Comparison of ENCODE assay signal across 29 cellular contexts in genomic region chr11:34647532-34647931, GRCh38. TPM values are rescaled to one million over a fixed set of nuclear protein-coding genes. Genes with fewer than 3 reads are reported as not detected.
DNase-seq lines count a peak whose midpoint lies in the region; ATAC-seq, FAIRE-seq and TF ChIP-seq lines count a peak whose summit lies in the region.
"Had no signal": no experiment of that assay in that cellular context is flagged by ENCODE, and none has a peak within 500 bp of the region (broad histone marks: within the 10 kb centered on the region; RNA-seq: fewer than 3 reads in every experiment).

No MANE protein-coding gene starts in this region.

- no peak for FAIRE-seq in K562 (lab: Jason Lieb, UNC)
- FAIRE-seq: bronchial epithelial cell had no signal

- peaks cover 0 to 36% of the 10 kb centered on the region in 2 experiments; a peak in 4 of 5 replicates for H3K4me1 ChIP-seq in K562 (replicated peaks in 1 of 2; ENCODE audit: control insufficient read depth in 2 of 2, insufficient read depth in 2 of 2, low read length in 2 of 2)
- H3K4me1 ChIP-seq: tibial artery had no signal

- no peak for TF ChIP-seq RAD21 in K562 (CRISPR knock-in tag; conservative IDR thresholded peaks at IDR 0.05 in 1 of 2, IDR thresholded peaks at IDR 0.05 in 1 of 2)

- no peak overlapping the region for H3K27ac Mint-ChIP-seq in activated CD4-positive, alpha-beta T cell treated with anti-CD3 and anti-CD28 coated beads for 36 hours
- no peak overlapping the region for H3K27ac Mint-ChIP-seq in stimulated activated naive CD8-positive, alpha-beta T cell treated with anti-CD3 and anti-CD28 coated beads, Interleukin-15, amount 100 ng/mL, for 72 hours
- H3K27ac Mint-ChIP-seq: activated naive CD4-positive, alpha-beta T cell treated with anti-CD3 and anti-CD28 coated beads, Interleukin-2, amount 50 U/mL, for 72 hours; memory B cell; T-helper 2 cell treated with Interferon-gamma antibody and Interleukin-4, amounts not matched to agents 5 μg/mL and 100 μg/mL, for 36 hours had no signal

- H3K27me3 Mint-ChIP-seq in activated CD4-positive, alpha-beta T cell treated with anti-CD3 and anti-CD28 coated beads for 36 hours = peaks cover 33% of the 10 kb centered on the region
- H3K27me3 Mint-ChIP-seq in stimulated activated naive CD8-positive, alpha-beta T cell treated with anti-CD3 and anti-CD28 coated beads, Interleukin-15, amount 100 ng/mL, for 72 hours = peaks cover 63% of the 10 kb centered on the region
- H3K27me3 Mint-ChIP-seq: memory B cell had no signal

- H3K79me2 ChIP-seq in K562 (ENCODE audit: control insufficient read depth, insufficient read depth, low read length) = no peaks in the 10 kb centered on the region

- H3K9ac ChIP-seq in K562 (ENCODE audit: insufficient read depth in 1 of 2, low read depth in 2 of 2, low read length in 2 of 2) = no peak overlapping the region

- no peaks in the 10 kb centered on the region for H3K9me3 Mint-ChIP-seq in activated CD4-positive, alpha-beta T cell treated with anti-CD3 and anti-CD28 coated beads for 36 hours (ENCODE audit: low read depth)
- no peaks in the 10 kb centered on the region for H3K9me3 Mint-ChIP-seq in stimulated activated naive CD8-positive, alpha-beta T cell treated with anti-CD3 and anti-CD28 coated beads, Interleukin-15, amount 100 ng/mL, for 72 hours
- H3K9me3 Mint-ChIP-seq: activated naive CD4-positive, alpha-beta T cell treated with anti-CD3 and anti-CD28 coated beads, Interleukin-2, amount 50 U/mL, for 72 hours; memory B cell; T-helper 2 cell treated with Interferon-gamma antibody and Interleukin-4, amounts not matched to agents 5 μg/mL and 100 μg/mL, for 36 hours had no signal

- no peaks in the 10 kb centered on the region for H3K27me3 ChIP-seq in K562 (ENCODE audit: control insufficient read depth in 2 of 2, insufficient read depth in 2 of 2, low read length in 2 of 2)
- H3K27me3 ChIP-seq: spleen had no signal

- POLR2A ChIA-PET in K562 (lab: Yijun Ruan, JAX) = interaction anchor here (0.5 kb wide), 1 partner anchor 1103 kb away, joined by 3 read pairs; no protein-coding TSS in a partner anchor
- POLR2A ChIA-PET in activated CD4-positive, alpha-beta T cell treated with anti-CD3 and anti-CD28 coated beads for 36 hours (lab: Charles Lee) = no interaction called here

- in situ Hi-C loops in K562 (cut with MboI) = no loop called here

- no peaks in the 10 kb centered on the region for H3K9me3 ChIP-seq in K562 (replicated peaks; ENCODE audit: control insufficient read depth, insufficient read depth, low read depth, low read length)
- H3K9me3 ChIP-seq: Caco-2, spleen, tibial artery had no signal

- H3K36me3 Mint-ChIP-seq in activated CD4-positive, alpha-beta T cell treated with anti-CD3 and anti-CD28 coated beads for 36 hours (ENCODE audit: low read depth) = no peaks in the 10 kb centered on the region
- H3K36me3 Mint-ChIP-seq: activated naive CD4-positive, alpha-beta T cell treated with anti-CD3 and anti-CD28 coated beads, Interleukin-2, amount 50 U/mL, for 72 hours; memory B cell had no signal

- peak; percentile 12 for DNase-seq in AG10803 (ENCODE audit: low read depth)
- DNase-seq in H4 (ENCODE audit: low spot score) = peak; percentile 30
- no peak for DNase-seq in K562 (ENCODE audit: extremely low read depth in 1 of 4, low spot score in 3 of 4)
- DNase-seq in myocyte (ENCODE audit: low read depth) = peak; percentile 31
- DNase-seq in NK-92 (lab: John Stamatoyannopoulos, UW; ENCODE audit: unreplicated experiment) = no peak
- no peak for DNase-seq in activated CD4-positive, alpha-beta T cell treated with anti-CD3 and anti-CD28 coated beads for 36 hours
- DNase-seq in stimulated activated naive CD8-positive, alpha-beta T cell treated with anti-CD3 and anti-CD28 coated beads, Interleukin-15, amount 100 ng/mL, for 72 hours = no peak
- no peak for DNase-seq in medulla oblongata (ENCODE audit: extremely low spot score)
- DNase-seq: activated effector memory CD4-positive, alpha-beta T cell treated with Interleukin-2 at 50 U/mL for 16 hours; amygdala; C1 segment of cervical spinal cord; Caco-2; DMS79 treated with DMSO at 0.1 percent for 48 hours; GF-D8; immature natural killer cell; KBM-7; NCI-H1417; NCI-H2029; NCI-H526; right cardiac atrium; SIG-M5; spleen; stimulated activated CD8-positive, alpha-beta memory T cell treated with anti-CD3 and anti-CD28 coated beads, Interleukin-4, amount 100 ng/mL, for 48 hours; tibial artery had no signal

- H2AFZ ChIP-seq in K562 (ENCODE audit: low read depth, low read length) = peak overlapping the region; percentile 69

- 66% methylated on average over 3 of the region's 3 CpGs for WGBS in K562 (ENCODE audit: insufficient coverage, low coverage, missing lambda C conversion rate)

- no peak overlapping the region for H3K27ac ChIP-seq in K562 (ENCODE audit: extremely low read depth, low read depth, low read length)
- H3K27ac ChIP-seq: spleen, tibial artery had no signal

- H3K4me3 ChIP-seq in AG10803 (ENCODE audit: low read length) = no peak overlapping the region
- H3K4me3 ChIP-seq in K562 = no peak overlapping the region
- H3K4me3 ChIP-seq: spleen, tibial artery had no signal

- H3K4me1 Mint-ChIP-seq in activated CD4-positive, alpha-beta T cell treated with anti-CD3 and anti-CD28 coated beads for 36 hours = peaks cover 28% of the 10 kb centered on the region
- H3K4me1 Mint-ChIP-seq in stimulated activated naive CD8-positive, alpha-beta T cell treated with anti-CD3 and anti-CD28 coated beads, Interleukin-15, amount 100 ng/mL, for 72 hours = peaks cover 41% of the 10 kb centered on the region

- intact Hi-C loops in K562 (cut with micrococcal nuclease) = no loop called here
- intact Hi-C loops in activated CD4-positive, alpha-beta T cell treated with anti-CD3 and anti-CD28 coated beads for 36 hours (cut with DNase I, micrococcal nuclease) = no loop called here

- ATAC-seq in K562 = 0 out of 3 replicates have a peak, but pooled peaks have one; percentile 10
- ATAC-seq in activated CD4-positive, alpha-beta T cell treated with anti-CD3 and anti-CD28 coated beads for 36 hours = no peak
- ATAC-seq in stimulated activated naive CD8-positive, alpha-beta T cell treated with anti-CD3 and anti-CD28 coated beads, Interleukin-15, amount 100 ng/mL, for 72 hours = no peak
- ATAC-seq: activated naive CD4-positive, alpha-beta T cell treated with anti-CD3 and anti-CD28 coated beads, Interleukin-2, amount 50 U/mL, for 72 hours; right cardiac atrium had no signal

- no peaks in the 10 kb centered on the region for H3K36me3 ChIP-seq in K562 (ENCODE audit: control insufficient read depth, insufficient read depth, low read length)
- H3K36me3 ChIP-seq: spleen, tibial artery had no signal

- no peak for TF ChIP-seq POLR2A in K562 (conservative IDR thresholded peaks at IDR 0.05)

- BruUV-seq in K562 (replicated peaks; lab: Mats Ljungman, UMichigan) = no TSS peak

- H3K4me3 Mint-ChIP-seq in activated CD4-positive, alpha-beta T cell treated with anti-CD3 and anti-CD28 coated beads for 36 hours = no peak overlapping the region
- H3K4me3 Mint-ChIP-seq in stimulated activated naive CD8-positive, alpha-beta T cell treated with anti-CD3 and anti-CD28 coated beads, Interleukin-15, amount 100 ng/mL, for 72 hours = no peak overlapping the region
- H3K4me3 Mint-ChIP-seq: immature natural killer cell; memory B cell; T-helper 2 cell treated with Interferon-gamma antibody and Interleukin-4, amounts not matched to agents 5 μg/mL and 100 μg/mL, for 36 hours had no signal

- H3K9me1 ChIP-seq in K562 (ENCODE audit: control insufficient read depth, insufficient read depth, low read length) = no peaks in the 10 kb centered on the region

- H3K4me2 ChIP-seq in K562 (ENCODE audit: insufficient read depth, low read length) = no peak overlapping the region

- CTCF ChIA-PET in K562 (lab: Yijun Ruan, JAX; ENCODE audit: low intra/inter-chr PET ratio) = no interaction called here
- CTCF ChIA-PET in activated CD4-positive, alpha-beta T cell treated with anti-CD3 and anti-CD28 coated beads for 36 hours (lab: Charles Lee) = interaction anchor here (0.8 to 2.4 kb wide), 2 partner anchors 61 to 270 kb away, joined by 3 to 7 read pairs; no protein-coding TSS in a partner anchor

- TF ChIP-seq EP300 in K562 (IDR thresholded peaks at IDR 0.05; ENCODE audit: low read length) = no peak

- H4K20me1 ChIP-seq in K562 (replicated peaks; ENCODE audit: control insufficient read depth, insufficient read depth, low read length) = no peaks in the 10 kb centered on the region

- no peak for TF ChIP-seq CTCF in AG10803 (conservative IDR thresholded peaks at IDR 0.05; ENCODE audit: low read length)
- no peak for TF ChIP-seq CTCF in K562 (IDR thresholded peaks at IDR 0.05 in 2 of 3, conservative IDR thresholded peaks at IDR 0.05 in 1 of 3; ENCODE audit: insufficient read depth in 2 of 3, low read depth in 1 of 3, low read length in 3 of 3)

TF ChIP-seq in K562, 482 proteins besides CTCF, POLR2A, EP300 and RAD21 (continues in another document):
- peak; percentile 68; the same call in 1 of the 2 replicates for TF ChIP-seq ATF7 (IDR thresholded peaks at IDR 0.05)
- peak in 1 of 3 experiments; percentile 77 for TF ChIP-seq YY1 (IDR thresholded peaks at IDR 0.05; ENCODE audit: borderline replicate concordance in 1 of 3, control insufficient read depth in 1 of 3, extremely low read depth in 1 of 3, insufficient read depth in 3 of 3, insufficient read length in 1 of 3, insufficient replicate concordance in 2 of 3, low read depth in 1 of 3, low read length in 2 of 3)

RNA-seq across cellular contexts. Expression of gene EHF, which starts 26.6 kb away (rescaled TPM):
- not detected in 2 replicates for total RNA-seq in H4 (2014; rRNA removed; shearing (Covaris generic))
- total RNA-seq in K562 (2011; cell fraction: chromatin; rRNA removed; ENCODE audit: low replicate concordance) = not detected in 2 replicates
- not detected in 2 replicates for total RNA-seq in K562 (2011; cell fraction: nucleolus; rRNA removed)
- total RNA-seq in K562 (2011; cell fraction: nucleoplasm; rRNA removed) = not detected in 2 replicates
- 0.20 and 0.54 TPM in 2 replicates for total RNA-seq in K562 (2014; rRNA removed)
- total RNA-seq in K562 (2014; rRNA removed; fragmentation: Illumina TruSeq; extraction: Trizol) = 0.41 and 0.47 TPM in 2 replicates
- 0.34 and 0.40 TPM in 2 replicates for total RNA-seq in K562 (2015; rRNA removed; fragmentation: Illumina TruSeq; extraction: Trizol)
- 0.38 and 0.76 TPM in 2 replicates for total RNA-seq in K562 (2021)
- 0.03 and 0.04 TPM in 2 replicates for polyA plus RNA-seq in K562 (2011; rRNA removed)
- polyA plus RNA-seq in K562 (2011; cell fraction: cytosol; rRNA removed) = 0.13 TPM in 1 of 2 replicates, not detected in the other
- not detected in 2 replicates for polyA plus RNA-seq in K562 (2011; cell fraction: nucleus; rRNA removed)
- polyA plus RNA-seq in K562 (2012) = 0.17 and 0.37 TPM in 2 replicates
- 0.24 TPM in 1 of 2 replicates, not detected in the other for polyA plus RNA-seq in K562 (2014; fragmentation: Illumina TruSeq; extraction: Trizol)
- under 1 TPM; 0.24 to 0.37 TPM for polyA plus RNA-seq in K562 (2014; fragmentation: Nextera tagmentation; extraction: Ambion mirVana)
- polyA plus RNA-seq in K562 (2014; rRNA removed) = 0.04 TPM in 1 of 2 replicates, not detected in the other
- 0.11 and 0.36 TPM in 2 replicates for polyA minus RNA-seq in K562 (2011; rRNA and poly(A)+ RNA removed)
- not detected in 2 replicates for polyA minus RNA-seq in K562 (2011; cell fraction: cytosol; rRNA and poly(A)+ RNA removed)
- not detected in 2 replicates for polyA minus RNA-seq in K562 (2011; cell fraction: nucleus; rRNA and poly(A)+ RNA removed)
- not detected in 2 replicates for total RNA-seq in myocyte
- not detected for polyA plus RNA-seq in myocyte (2012)
- total RNA-seq in activated CD4-positive, alpha-beta T cell treated with anti-CD3 and anti-CD28 coated beads for 36 hours = under 1 TPM; 0.14 to 0.25 TPM
- total RNA-seq: activated naive CD4-positive, alpha-beta T cell treated with anti-CD3 and anti-CD28 coated beads, Interleukin-2, amount 50 U/mL, for 72 hours; HT1080 had no signal
- polyA plus RNA-seq: immature natural killer cell had no signal

Comparison
In these comparisons a context has a peak if more than half of its experiments do, and no peak if none do; other contexts are left out.
1. DNase-seq: peak in AG10803 (single experiment), H4 (single experiment) and myocyte (single experiment); none in K562 (0 of 4), NK-92 (single experiment), activated CD4-positive, alpha-beta T cell treated with anti-CD3 and anti-CD28 coated beads for 36 hours (single experiment), stimulated activated naive CD8-positive, alpha-beta T cell treated with anti-CD3 and anti-CD28 coated beads, Interleukin-15, amount 100 ng/mL, for 72 hours (0 of 2) and medulla oblongata (single experiment).